In the genomic region with DNA sequence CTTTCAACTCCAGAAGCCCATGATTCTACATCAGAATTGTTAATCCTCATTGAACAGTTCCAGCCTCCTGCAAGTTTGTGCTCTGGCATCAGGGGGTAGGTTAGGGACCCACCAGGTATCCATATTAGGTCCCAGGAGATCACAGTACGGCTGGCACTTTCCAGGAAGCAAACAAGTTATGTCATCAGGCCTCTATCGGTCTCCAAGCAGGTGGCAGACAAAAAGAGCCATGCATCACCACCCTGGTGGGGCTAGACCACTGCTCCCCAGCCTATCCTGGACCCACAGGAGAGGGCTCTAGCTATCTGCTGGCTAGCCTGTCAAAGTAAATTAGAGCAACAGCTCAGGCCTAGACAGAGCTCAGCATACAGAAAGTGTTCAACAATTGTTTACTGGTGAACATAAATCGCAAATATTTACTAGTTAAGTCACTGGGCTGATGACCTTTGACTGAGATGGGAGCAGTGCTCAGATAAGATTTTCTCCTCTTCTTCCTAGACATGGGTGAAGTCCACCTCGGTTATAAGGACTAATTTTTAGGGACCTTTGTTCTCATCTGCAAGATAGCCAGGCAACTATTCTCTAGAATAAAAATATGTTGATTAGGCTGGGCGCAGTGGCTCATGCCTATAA, we compare ENCODE assay signal across 1 cellular context.
TF ChIP-seq lines count a peak whose summit lies in the region.

No MANE protein-coding gene starts in this region.

TF ChIP-seq in H1, 55 proteins besides CTCF, POLR2A, EP300 and RAD21 (continued from another document):
- TF ChIP-seq TCF12 (IDR thresholded peaks at IDR 0.05; ENCODE audit: low read depth, low read length), result 0 out of 2 replicates have a peak, but pooled peaks have one; percentile 28
- TF ChIP-seq CHD2 (IDR thresholded peaks at IDR 0.05; ENCODE audit: low read length), result no peak
